Comparison of ENCODE assay signal across 8 cellular contexts in the genomic region with DNA sequence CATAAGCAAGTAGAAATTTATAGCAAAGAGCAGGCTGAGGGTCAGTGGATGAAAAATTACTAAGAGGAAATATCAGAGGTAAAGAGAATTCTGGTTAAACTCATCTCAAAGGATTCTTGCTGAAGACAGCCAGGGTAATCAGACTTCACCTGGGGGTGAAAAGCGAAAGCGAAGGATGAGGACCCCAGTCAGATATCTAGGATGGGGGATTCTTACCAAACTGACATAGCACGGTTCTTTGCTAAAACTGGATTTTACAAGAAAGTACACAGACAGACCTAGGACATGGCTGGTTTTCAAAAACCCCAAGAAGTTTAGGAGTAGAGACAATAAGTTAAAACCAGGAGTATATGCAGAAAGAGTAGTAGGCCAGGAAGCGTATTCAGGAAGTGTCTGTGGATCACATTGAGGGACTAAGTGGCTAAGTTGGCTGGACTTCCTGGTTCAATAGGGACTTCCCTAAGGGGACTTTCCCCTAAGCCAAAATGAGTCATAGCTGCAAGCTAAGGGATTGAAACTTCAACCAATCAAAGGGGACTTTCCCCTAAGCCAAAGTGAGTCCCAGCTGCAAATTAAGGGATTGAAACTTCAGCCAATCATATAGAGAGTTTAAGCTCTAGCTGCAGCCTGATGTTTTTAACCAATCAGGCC. TPM values are rescaled to one million over a fixed set of nuclear protein-coding genes. Genes with fewer than 3 reads are reported as not detected.
A peak's percentile ranks its signal among the peaks of the same experiment; 100 is the strongest.
DNase-seq lines count a peak whose midpoint lies in the region; ATAC-seq and TF ChIP-seq lines count a peak whose summit lies in the region.

No MANE protein-coding gene starts in this region.

- H3K9ac ChIP-seq in mammary epithelial cell (ENCODE audit: insufficient read depth, low read length): no peak overlapping the region

- H2AFZ ChIP-seq in mammary epithelial cell (ENCODE audit: low read depth, low read length): peak overlapping the region; percentile 43

- H3K9me3 ChIP-seq in mammary epithelial cell (replicated peaks; ENCODE audit: insufficient read depth, low read length): no peaks in the 10 kb centered on the region

- no peaks in the 10 kb centered on the region for H4K20me1 ChIP-seq in mammary epithelial cell (ENCODE audit: insufficient read depth, low read length)

- no TSS peak for BruUV-seq in mammary epithelial cell (replicated peaks; lab: Mats Ljungman, UMichigan)

- dilution Hi-C loops in mammary epithelial cell (cut with HindIII; ENCODE audit: low sequenced_read_pairs): no loop called here

- intact Hi-C loops in mammary epithelial cell (cut with micrococcal nuclease): loop anchor here (10.0 kb wide), 1 partner anchor 494 kb away; no protein-coding TSS in a partner anchor

- peak; percentile 67 for DNase-seq in AML-193 (lab: John Stamatoyannopoulos, UW)
- DNase-seq in mammary epithelial cell: peak; percentile 58
- peak; percentile 17 for DNase-seq in stimulated activated naive CD8-positive, alpha-beta T cell treated with anti-CD3 and anti-CD28 coated beads, Interleukin-15, Interleukin-2, amounts not matched to agents 100 U/mL and 50 U/mL, for 24 hours
- DNase-seq in effector CD8-positive, alpha-beta T cell (lab: John Stamatoyannopoulos, UW): no peak
- DNase-seq in NK-92 (lab: John Stamatoyannopoulos, UW; ENCODE audit: unreplicated experiment): no peak
- no peak for DNase-seq in occipital lobe (lab: John Stamatoyannopoulos, UW)

- peak; percentile 33 for ATAC-seq in GM19023 (IDR thresholded peaks at IDR 0.05; ENCODE audit: unreplicated experiment)
- peak; percentile 30 for ATAC-seq in stimulated activated naive CD8-positive, alpha-beta T cell treated with anti-CD3 and anti-CD28 coated beads, Interleukin-15, Interleukin-2, amounts not matched to agents 100 U/mL and 50 U/mL, for 24 hours

- H3K4me3 Mint-ChIP-seq in IgD-negative memory B cell: peak overlapping the region; percentile 46 to 74 (median 60)

- H3K27me3 Mint-ChIP-seq in IgD-negative memory B cell: peaks cover 1% of the 10 kb centered on the region

- no peak for TF ChIP-seq CTCF in mammary epithelial cell (conservative IDR thresholded peaks at IDR 0.05 in 1 of 2, IDR thresholded peaks at IDR 0.05 in 1 of 2; ENCODE audit: extremely low read depth in 1 of 2, insufficient read depth in 1 of 2, low read depth in 1 of 2, low read length in 2 of 2)

- no peak overlapping the region for H3K4me3 ChIP-seq in mammary epithelial cell (replicated peaks in 1 of 3; ENCODE audit: insufficient read depth in 1 of 3, low read depth in 2 of 3, low read length in 3 of 3)

- no peak overlapping the region for H3K27ac ChIP-seq in mammary epithelial cell (ENCODE audit: insufficient read depth, low read depth, low read length)

- 100% methylated on average over 4 of the region's 4 CpGs for WGBS in mammary epithelial cell (ENCODE audit: low coverage, missing lambda C conversion rate)

- H3K27ac Mint-ChIP-seq in IgD-negative memory B cell: peak overlapping the region; percentile 81 to 95 (median 89)

- no peak overlapping the region for H3K4me2 ChIP-seq in mammary epithelial cell (ENCODE audit: insufficient read depth, low read depth, low read length)

- in situ Hi-C loops in mammary epithelial cell (cut with MboI; ENCODE audit: low sequenced_read_pairs in 2 of 2): no loop called here

- no peaks in the 10 kb centered on the region for H3K9me3 Mint-ChIP-seq in IgD-negative memory B cell

- no peaks in the 10 kb centered on the region for H3K36me3 ChIP-seq in mammary epithelial cell (ENCODE audit: insufficient read depth, low read length)

- CTCF ChIA-PET in mammary epithelial cell (lab: Charles Lee; ENCODE audit: low non-redundant PET): interaction anchor here (0.7 kb wide), 1 partner anchor 21 kb away, joined by 3 read pairs; no protein-coding TSS in a partner anchor

- H3K79me2 ChIP-seq in mammary epithelial cell (ENCODE audit: insufficient read depth, low read length): no peaks in the 10 kb centered on the region

- H3K4me1 Mint-ChIP-seq in IgD-negative memory B cell: peaks cover 23 to 34% (median 33%) of the 10 kb centered on the region in 3 donors

- no peaks in the 10 kb centered on the region for H3K36me3 Mint-ChIP-seq in IgD-negative memory B cell

- no peaks in the 10 kb centered on the region for H3K27me3 ChIP-seq in mammary epithelial cell (ENCODE audit: insufficient read depth, low read length)

- H3K4me1 ChIP-seq in mammary epithelial cell (ENCODE audit: insufficient read depth, low read length): peaks cover 10% of the 10 kb centered on the region

RNA-seq across cellular contexts. Expression of a gene that starts 2.4 kb away (rescaled TPM):
- polyA plus RNA-seq in IgD-negative memory B cell (not detected), mammary epithelial cell (0.07 TPM)
- total RNA-seq in mammary epithelial cell (under 1 TPM in 1 of 2 donors, not detected in 1; 0.17 TPM), occipital lobe (6.4 TPM)
- polyA minus RNA-seq in mammary epithelial cell: not detected

RNA-seq across cellular contexts. Expression of a gene that starts 23.2 kb away (rescaled TPM):
- polyA plus RNA-seq in IgD-negative memory B cell: 124 TPM
- total RNA-seq in mammary epithelial cell: 10 to 100 TPM; 11.3 to 41.1 TPM
- polyA plus RNA-seq in mammary epithelial cell: 39.9 TPM
- 3.2 TPM for polyA minus RNA-seq in mammary epithelial cell
- 16.8 TPM for total RNA-seq in occipital lobe

RNA-seq across cellular contexts. Expression of a gene that starts 40.0 kb away (rescaled TPM):
- polyA plus RNA-seq in IgD-negative memory B cell (2.2 TPM), mammary epithelial cell (0.12 TPM)
- total RNA-seq in mammary epithelial cell (1 to 10 TPM in 1 of 2 donors, under 1 TPM in 1; 0.31 to 1.0 TPM), occipital lobe (0.94 TPM)
- polyA minus RNA-seq in mammary epithelial cell: not detected

Comparison
In these comparisons a context has a peak if more than half of its experiments do, and no peak if none do; other contexts are left out.
1. DNase-seq: peak in AML-193 (2 of 2), mammary epithelial cell (single experiment) and stimulated activated naive CD8-positive, alpha-beta T cell treated with anti-CD3 and anti-CD28 coated beads, Interleukin-15, Interleukin-2, amounts not matched to agents 100 U/mL and 50 U/mL, for 24 hours (single experiment); none in effector CD8-positive, alpha-beta T cell (single experiment), NK-92 (single experiment) and occipital lobe (single experiment).